22 cellular contexts compared by ENCODE assay signal in genomic region chr16:46907061-46907774, GRCh38. TPM values are rescaled to one million over a fixed set of nuclear protein-coding genes. Genes with fewer than 3 reads are reported as not detected.
DNase-seq lines count a peak whose midpoint lies in the region; ATAC-seq, FAIRE-seq and TF ChIP-seq lines count a peak whose summit lies in the region.
"Had no signal": no experiment of that assay in that cellular context is flagged by ENCODE, and none has a peak within 500 bp of the region (broad histone marks: within the 10 kb centered on the region; RNA-seq: fewer than 3 reads in every experiment).

No MANE protein-coding gene starts in this region.

- intact Hi-C loops in activated T-helper 2 cell treated with anti-CD3 and anti-CD28 coated beads, Interferon-gamma antibody, Interleukin-2, Interleukin-4, amounts not matched to agents 10 μg/mL and 5 μg/mL and 100 μg/mL, durations not matched to agents 14 hours and 24 hours and 36 hours (cut with micrococcal nuclease): no loop called here
- intact Hi-C loops in right lobe of liver (cut with DNase I): loop anchor here (5.0 kb wide), 2 partner anchors 50 to 55 kb away; no protein-coding TSS in a partner anchor

- CTCF ChIA-PET in activated naive CD4-positive, alpha-beta T cell treated with anti-CD3 and anti-CD28 coated beads, Interleukin-2, amount 10 ng/mL, durations not matched to agents 7 days and 5 days (lab: Charles Lee): interaction anchor here (0.6 to 10.5 kb wide), 6 partner anchors 23 to 233 kb away, joined by 3 to 127 read pairs (median 12); partner anchors contain the start of gene GPT2

- H3K27ac Mint-ChIP-seq in T-helper 1 cell treated with Interleukin-12 subunit alpha and Interleukin-12 subunit beta and Interleukin-4 antibody, amounts not matched to agents 30 μg/mL and 1 μg/mL, for 36 hours: peak overlapping the region; percentile 50
- H3K27ac Mint-ChIP-seq in activated T-helper 2 cell treated with anti-CD3 and anti-CD28 coated beads, Interferon-gamma antibody, Interleukin-2, Interleukin-4, amounts not matched to agents 10 μg/mL and 5 μg/mL and 100 μg/mL, durations not matched to agents 14 hours and 24 hours and 36 hours: peak overlapping the region; percentile 31
- no peak overlapping the region for H3K27ac Mint-ChIP-seq in activated naive CD4-positive, alpha-beta T cell treated with anti-CD3 and anti-CD28 coated beads, Interleukin-2, amount 10 ng/mL, durations not matched to agents 7 days and 5 days
- H3K27ac Mint-ChIP-seq: memory B cell had no signal

- no peak for FAIRE-seq in GM19239 (lab: Jason Lieb, UNC)
- FAIRE-seq: A549, D721Med, kidney had no signal

- TF ChIP-seq POLR2A in right lobe of liver (IDR thresholded peaks at IDR 0.05): no peak

- H3K9me3 Mint-ChIP-seq in T-helper 1 cell treated with Interleukin-12 subunit alpha and Interleukin-12 subunit beta and Interleukin-4 antibody, amounts not matched to agents 30 μg/mL and 1 μg/mL, for 36 hours: no peaks in the 10 kb centered on the region
- H3K9me3 Mint-ChIP-seq in activated T-helper 2 cell treated with anti-CD3 and anti-CD28 coated beads, Interferon-gamma antibody, Interleukin-2, Interleukin-4, amounts not matched to agents 10 μg/mL and 5 μg/mL and 100 μg/mL, durations not matched to agents 14 hours and 24 hours and 36 hours: no peaks in the 10 kb centered on the region
- H3K9me3 Mint-ChIP-seq in activated naive CD4-positive, alpha-beta T cell treated with anti-CD3 and anti-CD28 coated beads, Interleukin-2, amount 10 ng/mL, durations not matched to agents 7 days and 5 days: no peaks in the 10 kb centered on the region
- H3K9me3 Mint-ChIP-seq: memory B cell; naive thymus-derived CD8-positive, alpha-beta T cell had no signal

- no peaks in the 10 kb centered on the region for H3K27me3 Mint-ChIP-seq in T-helper 1 cell treated with Interleukin-12 subunit alpha and Interleukin-12 subunit beta and Interleukin-4 antibody, amounts not matched to agents 30 μg/mL and 1 μg/mL, for 36 hours (ENCODE audit: low read depth)
- H3K27me3 Mint-ChIP-seq in activated T-helper 2 cell treated with anti-CD3 and anti-CD28 coated beads, Interferon-gamma antibody, Interleukin-2, Interleukin-4, amounts not matched to agents 10 μg/mL and 5 μg/mL and 100 μg/mL, durations not matched to agents 14 hours and 24 hours and 36 hours (ENCODE audit: low read depth): no peaks in the 10 kb centered on the region
- no peaks in the 10 kb centered on the region for H3K27me3 Mint-ChIP-seq in activated naive CD4-positive, alpha-beta T cell treated with anti-CD3 and anti-CD28 coated beads, Interleukin-2, amount 10 ng/mL, durations not matched to agents 7 days and 5 days
- H3K27me3 Mint-ChIP-seq: memory B cell; naive thymus-derived CD8-positive, alpha-beta T cell had no signal

- no peaks in the 10 kb centered on the region for H3K9me3 ChIP-seq in right lobe of liver
- H3K9me3 ChIP-seq: A549; BLaER1 treated with 17β-estradiol and CSF1 and Interleukin-3, amounts not matched to agents 10 nM and 100 nM; spleen; transverse colon had no signal

- no peaks in the 10 kb centered on the region for H3K27me3 ChIP-seq in right lobe of liver
- H3K27me3 ChIP-seq: BLaER1 treated with 17β-estradiol and CSF1 and Interleukin-3, amounts not matched to agents 10 nM and 100 nM; spleen; transverse colon had no signal

- H3K27ac ChIP-seq in right lobe of liver (no peak overlapping the region), substantia nigra (ENCODE audit: low read depth, low read length, poor library complexity, severe bottlenecking) (peak overlapping the region; percentile 41)
- H3K27ac ChIP-seq: A549; BLaER1 treated with 17β-estradiol and CSF1 and Interleukin-3, amounts not matched to agents 10 nM and 100 nM; spleen; transverse colon had no signal

- H3K4me3 ChIP-seq in right lobe of liver: no peak overlapping the region
- H3K4me3 ChIP-seq: A549; BLaER1 treated with 17β-estradiol and CSF1 and Interleukin-3, amounts not matched to agents 10 nM and 100 nM; spleen; transverse colon had no signal

- ATAC-seq in right lobe of liver (peak in 3 of 4 donors; percentile 14 to 30 (median 25)), SK-N-SH treated with all-trans-retinoic acid at 6 μM for 48 hours (no peak)
- ATAC-seq: naive thymus-derived CD8-positive, alpha-beta T cell had no signal

- DNase-seq in T-helper 1 cell (no peak), right lobe of liver (no peak), substantia nigra (lab: John Stamatoyannopoulos, UW) (peak in 2 of 49 donors; percentile 20 to 31), GM19239 (ENCODE audit: insufficient read length, low spot score) (no peak)
- DNase-seq in activated T-helper 2 cell treated with anti-CD3 and anti-CD28 coated beads, Interferon-gamma antibody, Interleukin-2, Interleukin-4, amounts not matched to agents 10 μg/mL and 5 μg/mL and 100 μg/mL, durations not matched to agents 14 hours and 24 hours and 36 hours (ENCODE audit: low spot score): no peak
- DNase-seq in activated naive CD4-positive, alpha-beta T cell treated with anti-CD3 and anti-CD28 coated beads, Interleukin-2, amount 10 ng/mL, durations not matched to agents 7 days and 5 days: no peak
- DNase-seq: activated CD4-positive, alpha-beta T cell treated with anti-CD3 and anti-CD28 coated beads, Interleukin-2, amount 50 U/mL, for 4 hours; activated naive CD4-positive, alpha-beta T cell treated with anti-CD3 and anti-CD28 coated beads, Interleukin-2, amount 50 U/mL, for 16 hours; cortex of kidney; H7; kidney; naive thymus-derived CD8-positive, alpha-beta T cell; NCI-H1105; NCI-H2081; spleen; transverse colon had no signal

- peaks cover 0 to 57% (median 25%) of the 10 kb centered on the region in 4 donors for H3K36me3 ChIP-seq in right lobe of liver
- H3K36me3 ChIP-seq: transverse colon had no signal

- H3K4me3 Mint-ChIP-seq in T-helper 1 cell treated with Interleukin-12 subunit alpha and Interleukin-12 subunit beta and Interleukin-4 antibody, amounts not matched to agents 30 μg/mL and 1 μg/mL, for 36 hours: no peak overlapping the region
- no peak overlapping the region for H3K4me3 Mint-ChIP-seq in activated T-helper 2 cell treated with anti-CD3 and anti-CD28 coated beads, Interferon-gamma antibody, Interleukin-2, Interleukin-4, amounts not matched to agents 10 μg/mL and 5 μg/mL and 100 μg/mL, durations not matched to agents 14 hours and 24 hours and 36 hours (ENCODE audit: low read depth)
- no peak overlapping the region for H3K4me3 Mint-ChIP-seq in activated naive CD4-positive, alpha-beta T cell treated with anti-CD3 and anti-CD28 coated beads, Interleukin-2, amount 10 ng/mL, durations not matched to agents 7 days and 5 days
- H3K4me3 Mint-ChIP-seq: memory B cell; naive thymus-derived CD8-positive, alpha-beta T cell had no signal

- no peak for TF ChIP-seq CTCF in right lobe of liver (IDR thresholded peaks at IDR 0.05)

- H3K36me3 Mint-ChIP-seq in T-helper 1 cell treated with Interleukin-12 subunit alpha and Interleukin-12 subunit beta and Interleukin-4 antibody, amounts not matched to agents 30 μg/mL and 1 μg/mL, for 36 hours (ENCODE audit: low read depth): peaks cover 2% of the 10 kb centered on the region
- H3K36me3 Mint-ChIP-seq in activated T-helper 2 cell treated with anti-CD3 and anti-CD28 coated beads, Interferon-gamma antibody, Interleukin-2, Interleukin-4, amounts not matched to agents 10 μg/mL and 5 μg/mL and 100 μg/mL, durations not matched to agents 14 hours and 24 hours and 36 hours (ENCODE audit: low read depth): peaks cover 3% of the 10 kb centered on the region
- H3K36me3 Mint-ChIP-seq in activated naive CD4-positive, alpha-beta T cell treated with anti-CD3 and anti-CD28 coated beads, Interleukin-2, amount 10 ng/mL, durations not matched to agents 7 days and 5 days: peaks cover 1% of the 10 kb centered on the region
- H3K36me3 Mint-ChIP-seq: naive thymus-derived CD8-positive, alpha-beta T cell had no signal

- peaks cover 20% of the 10 kb centered on the region for H3K4me1 Mint-ChIP-seq in T-helper 1 cell treated with Interleukin-12 subunit alpha and Interleukin-12 subunit beta and Interleukin-4 antibody, amounts not matched to agents 30 μg/mL and 1 μg/mL, for 36 hours (ENCODE audit: low read depth)
- H3K4me1 Mint-ChIP-seq in activated T-helper 2 cell treated with anti-CD3 and anti-CD28 coated beads, Interferon-gamma antibody, Interleukin-2, Interleukin-4, amounts not matched to agents 10 μg/mL and 5 μg/mL and 100 μg/mL, durations not matched to agents 14 hours and 24 hours and 36 hours (ENCODE audit: low read depth): peaks cover 12% of the 10 kb centered on the region
- peaks cover 13% of the 10 kb centered on the region for H3K4me1 Mint-ChIP-seq in activated naive CD4-positive, alpha-beta T cell treated with anti-CD3 and anti-CD28 coated beads, Interleukin-2, amount 10 ng/mL, durations not matched to agents 7 days and 5 days

- whole genome bisulfite sequencing in right lobe of liver (ENCODE audit: insufficient coverage, low coverage, low lambda C conversion rate, missing lambda C conversion rate): 70% methylated on average over 7 of the region's 12 CpGs

- H3K4me1 ChIP-seq in right lobe of liver: no peaks in the 10 kb centered on the region
- H3K4me1 ChIP-seq: A549; BLaER1 treated with 17β-estradiol and CSF1 and Interleukin-3, amounts not matched to agents 10 nM and 100 nM had no signal

TF ChIP-seq in SK-N-SH treated with all-trans-retinoic acid at 6 μM for 48 hours, 23 proteins besides CTCF, POLR2A, EP300 and RAD21 (continues in another document):
- no peak for TF ChIP-seq TOX (CRISPR knock-in tag; IDR thresholded peaks at IDR 0.05; ENCODE audit: borderline replicate concordance)
- TF ChIP-seq CREB5 (CRISPR knock-in tag; IDR thresholded peaks at IDR 0.05; ENCODE audit: low read depth): no peak
- TF ChIP-seq ZNF8 (CRISPR knock-in tag; IDR thresholded peaks at IDR 0.05): no peak
- no peak for TF ChIP-seq RARB (CRISPR knock-in tag; IDR thresholded peaks at IDR 0.05)
- TF ChIP-seq ZNF70 (CRISPR knock-in tag; IDR thresholded peaks at IDR 0.05): no peak
- TF ChIP-seq ZFP30 (CRISPR knock-in tag; IDR thresholded peaks at IDR 0.05): no peak
- TF ChIP-seq ISL1 (CRISPR knock-in tag; IDR thresholded peaks at IDR 0.05): no peak
- TF ChIP-seq BACH2 (CRISPR knock-in tag; IDR thresholded peaks at IDR 0.05; ENCODE audit: borderline replicate concordance): no peak
- TF ChIP-seq OSR1 (CRISPR knock-in tag; IDR thresholded peaks at IDR 0.05): no peak

RNA-seq across cellular contexts. Expression of gene GPT2, which starts 23.1 kb away (rescaled TPM):
- 12.9 and 13.5 TPM in 2 replicates for total RNA-seq in activated T-helper 2 cell treated with anti-CD3 and anti-CD28 coated beads, Interferon-gamma antibody, Interleukin-2, Interleukin-4, amounts not matched to agents 10 μg/mL and 5 μg/mL and 100 μg/mL, durations not matched to agents 14 hours and 24 hours and 36 hours
- total RNA-seq in right lobe of liver: 100 to 1,000 TPM in 2 of 6 experiments, 10 to 100 TPM in 4; 30.8 to 163 (median 92.0) TPM
